Comparison of ENCODE assay signal across 8 cellular contexts in the genomic region with DNA sequence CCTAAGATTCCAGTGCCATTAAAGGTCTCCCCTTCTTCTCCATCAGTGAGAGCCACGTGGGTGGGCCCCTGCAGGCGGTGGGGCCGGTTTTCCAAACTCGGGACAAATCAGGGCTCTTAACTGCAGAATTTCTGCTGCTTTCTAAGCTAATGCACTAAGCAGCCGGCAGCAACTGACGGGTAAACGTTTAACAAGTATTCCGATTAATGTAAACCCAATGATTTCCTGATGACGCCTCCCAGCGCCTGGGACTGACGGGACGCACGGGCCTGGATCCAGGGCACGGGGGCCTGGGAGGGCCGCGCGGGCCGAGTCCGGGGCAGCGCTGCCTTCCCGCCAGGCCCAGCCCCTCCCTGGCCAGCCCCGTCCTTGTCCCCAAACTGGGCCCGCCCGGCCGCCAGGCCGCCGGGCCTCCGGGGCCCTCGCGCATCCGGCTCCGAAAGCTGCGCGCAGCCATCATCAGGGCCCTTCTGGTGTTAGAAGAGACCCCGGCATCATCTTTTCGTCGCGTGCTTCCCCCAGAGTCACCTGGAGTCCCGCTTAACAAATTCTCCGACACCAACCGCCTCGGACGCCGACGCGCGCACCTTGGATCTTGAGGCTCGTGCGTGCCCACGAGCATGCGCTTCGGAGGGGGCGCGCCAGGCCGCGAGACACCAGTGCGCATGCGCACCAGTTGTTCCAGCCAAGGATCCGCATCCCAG. TPM values are rescaled to one million over a fixed set of nuclear protein-coding genes. Genes with fewer than 3 reads are reported as not detected.
DNase-seq lines count a peak whose midpoint lies in the region; TF ChIP-seq lines count a peak whose summit lies in the region.

A gene (minus strand): TSS at position 616 of the 704 bp plus-strand sequence. CDS start 1,812 bp downstream, outside the sequence.

- peak within 1 kb of the TSS; percentile 76 for H3K18ac ChIP-seq in H9 (ENCODE audit: insufficient read length, low read depth, low read length)

- no peak within 1 kb of the TSS; the same call in 1 of the 2 replicates for H3K4ac ChIP-seq in H9 (ENCODE audit: low read depth, low read length)

- peak within 1 kb of the TSS; percentile 0 for H2BK120ac ChIP-seq in H9 (ENCODE audit: low read depth, low read length, poor library complexity, severe bottlenecking)

- H3K14ac ChIP-seq in H9 (ENCODE audit: insufficient read depth, low read length): peak within 1 kb of the TSS; percentile 90

- no peaks in the 10 kb centered on the region for H4K20me1 ChIP-seq in H9 (ENCODE audit: control insufficient read depth, insufficient read depth, insufficient read length)

- H2BK12ac ChIP-seq in H9 (ENCODE audit: insufficient read length, low read depth, low read length): no peak within 1 kb of the TSS

- peaks cover 3% of the 10 kb centered on the region for H3K79me1 ChIP-seq in H9 (ENCODE audit: insufficient read depth, low read depth, low read length, poor library complexity, severe bottlenecking)

- 0 out of 2 replicates have a peak, but pooled peaks cover 2% of the 10 kb centered on the region for H3K4me1 ChIP-seq in H9 (ENCODE audit: insufficient read depth, low read length)

- H2BK15ac ChIP-seq in H9 (ENCODE audit: low read depth, low read length): no peak within 1 kb of the TSS; the same call in 1 of the 2 replicates

- H3K79me2 ChIP-seq in H9 (ENCODE audit: insufficient read depth, low read length): no peaks in the 10 kb centered on the region

- no peak within 1 kb of the TSS for H4K8ac ChIP-seq in H9 (replicated peaks; ENCODE audit: insufficient read length, low read depth, low read length)

- no CpG with 5 or more reads among the region's 59 CpGs for WGBS in H9 (ENCODE audit: extremely low coverage, insufficient read length, low lambda C conversion rate)

- no peaks in the 10 kb centered on the region for H3K27me3 Mint-ChIP-seq in H9 (ENCODE audit: low read depth)

- no peak within 1 kb of the TSS for H2BK20ac ChIP-seq in H9 (ENCODE audit: low read depth, low read length, poor library complexity, severe bottlenecking)

- H3K23ac ChIP-seq in H9 (ENCODE audit: insufficient read length, low read depth, low read length): no peak within 1 kb of the TSS

- no peaks in the 10 kb centered on the region for H3K9me3 ChIP-seq in H9 (ENCODE audit: control insufficient read depth, low read depth, low read length)

- no peak for TF ChIP-seq CTCF in H9 (conservative IDR thresholded peaks at IDR 0.05)

- no peaks in the 10 kb centered on the region; a peak in 1 of 5 replicates for H3K9me3 Mint-ChIP-seq in H9

- H3K4me2 ChIP-seq in H9 (ENCODE audit: insufficient read depth, insufficient read length, low read length): peak within 1 kb of the TSS; percentile 59

- H2BK5ac ChIP-seq in H9 (ENCODE audit: insufficient read length, low read length): no peak within 1 kb of the TSS

- no peaks in the 10 kb centered on the region for H3K27me3 ChIP-seq in H9 (ENCODE audit: insufficient read depth, low read length)

- H3K4me1 Mint-ChIP-seq in H9: no peaks in the 10 kb centered on the region; a peak in 1 of 4 replicates

- H2AK5ac ChIP-seq in H9 (ENCODE audit: insufficient read length, low read length): no peak within 1 kb of the TSS

- no peak within 1 kb of the TSS for H4K91ac ChIP-seq in H9 (ENCODE audit: insufficient read length, low read depth, low read length)

- H3K27ac ChIP-seq in H9 (ENCODE audit: insufficient read length, low read depth, low read length) (peak within 1 kb of the TSS; percentile 0), substantia nigra (ENCODE audit: low read depth, low read length, poor library complexity, severe bottlenecking) (peak within 1 kb of the TSS; percentile 85)

- no peak within 1 kb of the TSS for H3K56ac ChIP-seq in H9 (ENCODE audit: insufficient read length, low read depth, low read length)

- DNase-seq in DMS79 treated with DMSO at 0.1 percent for 48 hours (lab: John Stamatoyannopoulos, UW): peak; percentile 94
- DNase-seq in H9: peak; percentile 90
- DNase-seq in NAMALWA (ENCODE audit: low spot score): peak; percentile 70
- DNase-seq in SKM-1 (lab: John Stamatoyannopoulos, UW; ENCODE audit: unreplicated experiment): peak; percentile 19
- peak; percentile 80 for DNase-seq in activated naive CD4-positive, alpha-beta T cell treated with anti-CD3 and anti-CD28 coated beads, Interleukin-2, amount 50 U/mL, for 16 hours
- DNase-seq in germinal center (ENCODE audit: low spot score): peak; percentile 90
- DNase-seq in nucleus accumbens (lab: John Stamatoyannopoulos, UW): peak in 55 of 56 donors; percentile 4 to 89 (median 71)
- DNase-seq in substantia nigra (lab: John Stamatoyannopoulos, UW): peak in 47 of 49 donors; percentile 14 to 90 (median 68)

- H3K23me2 ChIP-seq in H9 (ENCODE audit: insufficient read length, low read depth, low read length, poor library complexity, severe bottlenecking): peaks cover 3% of the 10 kb centered on the region

- H4K5ac ChIP-seq in H9 (ENCODE audit: insufficient read length, low read depth, low read length): no peak within 1 kb of the TSS

- H2AFZ ChIP-seq in H9 (ENCODE audit: low read length): no peak within 1 kb of the TSS

- H3T11ph ChIP-seq in H9 (ENCODE audit: low read length): no peak within 1 kb of the TSS

- H3K27ac Mint-ChIP-seq in H9: peak within 1 kb of the TSS; percentile 69 to 92 (median 76); a peak in 4 of 7 replicates

- H3K4me3 Mint-ChIP-seq in H9: peak within 1 kb of the TSS; percentile 80 to 88

- peaks cover 0 to 22% (median 4%) of the 10 kb centered on the region in 3 experiments; a peak in 4 of 7 replicates for H3K36me3 Mint-ChIP-seq in H9 (ENCODE audit: insufficient read depth in 1 of 3, low read depth in 3 of 3)

- peak within 1 kb of the TSS; percentile 69 for H3K9ac ChIP-seq in H9 (ENCODE audit: extremely low read depth, insufficient read length, low read length)

RNA-seq across cellular contexts. Expression of the gene that starts here (rescaled TPM):
- 21.0 and 23.0 TPM in 2 replicates for total RNA-seq in H9 (2021)

Comparison
In these comparisons a context has a peak if more than half of its experiments do, and no peak if none do; other contexts are left out.
1. Peak in every context shown above with its lines: DNase-seq and H3K27ac ChIP-seq.
2. DNase-seq: peak in every context shown above with its lines; median percentile 94 in DMS79 treated with DMSO at 0.1 percent for 48 hours; 90 in H9; 90 in germinal center; 80 in activated naive CD4-positive, alpha-beta T cell treated with anti-CD3 and anti-CD28 coated beads, Interleukin-2, amount 50 U/mL, for 16 hours; 71 in nucleus accumbens; 70 in NAMALWA; 68 in substantia nigra; 19 in SKM-1.